Comparison of ENCODE assay signal across 9 cellular contexts in genomic region chr11:35364101-35364780, GRCh38. TPM values are rescaled to one million over a fixed set of nuclear protein-coding genes. Genes with fewer than 3 reads are reported as not detected.
DNase-seq lines count a peak whose midpoint lies in the region; ATAC-seq, FAIRE-seq and TF ChIP-seq lines count a peak whose summit lies in the region.
"Had no signal": no experiment of that assay in that cellular context is flagged by ENCODE, and none has a peak within 500 bp of the region (broad histone marks: within the 10 kb centered on the region; RNA-seq: fewer than 3 reads in every experiment).

No MANE protein-coding gene starts in this region.

- H3K27ac Mint-ChIP-seq in neural progenitor cell = no peak overlapping the region
- no peak overlapping the region for H3K27ac Mint-ChIP-seq in activated CD4-positive, alpha-beta T cell treated with anti-CD3 and anti-CD28 coated beads, Interleukin-2, amount 10 ng/mL, durations not matched to agents 24 days and 14 days

- no peak overlapping the region for H3K9ac ChIP-seq in neural progenitor cell

- H3K9me3 Mint-ChIP-seq in neural progenitor cell = peaks cover 3% of the 10 kb centered on the region
- H3K9me3 Mint-ChIP-seq in activated CD4-positive, alpha-beta T cell treated with anti-CD3 and anti-CD28 coated beads, Interleukin-2, amount 10 ng/mL, durations not matched to agents 24 days and 14 days = peaks cover 5% of the 10 kb centered on the region

- H3K4me1 ChIP-seq in neural progenitor cell = no peaks in the 10 kb centered on the region

- ATAC-seq in GM18498 (IDR thresholded peaks at IDR 0.05; ENCODE audit: unreplicated experiment) = no peak

- H3K4me1 Mint-ChIP-seq in neural progenitor cell = peaks cover 15% of the 10 kb centered on the region
- peaks cover 5% of the 10 kb centered on the region for H3K4me1 Mint-ChIP-seq in activated CD4-positive, alpha-beta T cell treated with anti-CD3 and anti-CD28 coated beads, Interleukin-2, amount 10 ng/mL, durations not matched to agents 24 days and 14 days

- TF ChIP-seq CTCF in AG09319 (IDR thresholded peaks at IDR 0.05; ENCODE audit: low read depth, low read length) = no peak
- TF ChIP-seq CTCF in neural progenitor cell (IDR thresholded peaks at IDR 0.05) = no peak

- H3K27ac ChIP-seq in neural progenitor cell = no peak overlapping the region

- no peaks in the 10 kb centered on the region for H3K36me3 ChIP-seq in neural progenitor cell

- H3K36me3 Mint-ChIP-seq in neural progenitor cell = no peaks in the 10 kb centered on the region
- H3K36me3 Mint-ChIP-seq in activated CD4-positive, alpha-beta T cell treated with anti-CD3 and anti-CD28 coated beads, Interleukin-2, amount 10 ng/mL, durations not matched to agents 24 days and 14 days (ENCODE audit: low read depth) = no peaks in the 10 kb centered on the region

- H3K4me3 ChIP-seq in neural progenitor cell = no peak overlapping the region

- H3K79me2 ChIP-seq in neural progenitor cell (ENCODE audit: low read depth) = no peaks in the 10 kb centered on the region

- H2AFZ ChIP-seq in neural progenitor cell (replicated peaks) = no peak overlapping the region

- intact Hi-C loops in activated CD4-positive, alpha-beta T cell treated with anti-CD3 and anti-CD28 coated beads, Interleukin-2, amount 10 ng/mL, durations not matched to agents 24 days and 14 days (cut with micrococcal nuclease) = no loop called here

- H3K27me3 Mint-ChIP-seq in neural progenitor cell (ENCODE audit: insufficient read depth, low read depth) = peaks cover 4% of the 10 kb centered on the region
- H3K27me3 Mint-ChIP-seq in activated CD4-positive, alpha-beta T cell treated with anti-CD3 and anti-CD28 coated beads, Interleukin-2, amount 10 ng/mL, durations not matched to agents 24 days and 14 days = peaks cover 14% of the 10 kb centered on the region

- no peaks in the 10 kb centered on the region for H3F3A ChIP-seq in neural progenitor cell (ENCODE audit: low read depth)

- peak; percentile 86 for DNase-seq in AG09319 (ENCODE audit: extremely low read depth, low read depth)
- DNase-seq in RCC 7860 (ENCODE audit: low spot score) = peak; percentile 53
- peak; percentile 96 for DNase-seq in fibroblast of gingiva (ENCODE audit: low read depth)
- peak; percentile 13 for DNase-seq in neural progenitor cell (ENCODE audit: low spot score)
- no peak for DNase-seq in NCI-H2196 treated with DMSO at 0.1 percent for 48 hours (lab: John Stamatoyannopoulos, UW; ENCODE audit: unreplicated experiment)
- no peak for DNase-seq in NCI-H1105 treated with DMSO at 0.1 percent for 48 hours (lab: John Stamatoyannopoulos, UW)
- DNase-seq in activated CD4-positive, alpha-beta T cell treated with anti-CD3 and anti-CD28 coated beads, Interleukin-2, amount 10 ng/mL, durations not matched to agents 24 days and 14 days = no peak
- DNase-seq: NCI-H1694 treated with DMSO at 0.1 percent for 48 hours had no signal

- peak; percentile 83 for FAIRE-seq in RCC 7860 (lab: Jason Lieb, UNC)

- no peak overlapping the region for H3K4me3 Mint-ChIP-seq in neural progenitor cell
- no peak overlapping the region for H3K4me3 Mint-ChIP-seq in activated CD4-positive, alpha-beta T cell treated with anti-CD3 and anti-CD28 coated beads, Interleukin-2, amount 10 ng/mL, durations not matched to agents 24 days and 14 days

- H3K4me2 ChIP-seq in neural progenitor cell = no peak overlapping the region

- H3K27me3 ChIP-seq in neural progenitor cell = no peaks in the 10 kb centered on the region

- no peaks in the 10 kb centered on the region for H3K9me3 ChIP-seq in neural progenitor cell (ENCODE audit: low read depth)

- no peaks in the 10 kb centered on the region for H4K20me1 ChIP-seq in neural progenitor cell (ENCODE audit: low read depth)

RNA-seq across cellular contexts. Expression of gene SLC1A2, which starts 55.1 kb away (rescaled TPM):
- 4.2 and 4.9 TPM in 2 replicates for total RNA-seq in neural progenitor cell (ENCODE audit: low replicate concordance)
- not detected in 2 replicates for total RNA-seq in activated CD4-positive, alpha-beta T cell treated with anti-CD3 and anti-CD28 coated beads, Interleukin-2, amount 10 ng/mL, durations not matched to agents 24 days and 14 days

Comparison
In these comparisons a context has a peak if more than half of its experiments do, and no peak if none do; other contexts are left out.
1. DNase-seq: peak in AG09319 (single experiment), RCC 7860 (single experiment), fibroblast of gingiva (single experiment) and neural progenitor cell (single experiment); none in NCI-H2196 treated with DMSO at 0.1 percent for 48 hours (single experiment), NCI-H1105 treated with DMSO at 0.1 percent for 48 hours (single experiment) and activated CD4-positive, alpha-beta T cell treated with anti-CD3 and anti-CD28 coated beads, Interleukin-2, amount 10 ng/mL, durations not matched to agents 24 days and 14 days (single experiment).